ENCODE assay signal across 8 cellular contexts in genomic region chr14:69715725-69716482, GRCh38. TPM values are rescaled to one million over a fixed set of nuclear protein-coding genes. Genes with fewer than 3 reads are reported as not detected.
A peak's percentile ranks its signal among the peaks of the same experiment; 100 is the strongest.
DNase-seq lines count a peak whose midpoint lies in the region; ATAC-seq and TF ChIP-seq lines count a peak whose summit lies in the region.

No MANE protein-coding gene starts in this region.

- no TSS peak for BruUV-seq in A673 (replicated peaks; lab: Mats Ljungman, UMichigan)

- H3K4me1 Mint-ChIP-seq in T-helper 17 cell = peaks cover 41% of the 10 kb centered on the region
- H3K4me1 Mint-ChIP-seq in neural progenitor cell = peaks cover 61% of the 10 kb centered on the region

- CTCF ChIA-PET in A673 (lab: Charles Lee) = interaction anchor here (0.7 kb wide), 1 partner anchor 120 kb away, joined by 4 read pairs; no protein-coding TSS in a partner anchor

- H3K4me1 ChIP-seq in A673 (ENCODE audit: insufficient read depth, low read length, poor library complexity, severe bottlenecking) = peaks cover 62% of the 10 kb centered on the region
- H3K4me1 ChIP-seq in esophagus muscularis mucosa = peaks cover 62 to 83% (median 72%) of the 10 kb centered on the region in 4 donors
- peaks cover 61% of the 10 kb centered on the region for H3K4me1 ChIP-seq in neural progenitor cell

- TF ChIP-seq CTCF in A673 (conservative IDR thresholded peaks at IDR 0.05; ENCODE audit: low read depth, low read length) = no peak
- TF ChIP-seq CTCF in esophagus muscularis mucosa (IDR thresholded peaks at IDR 0.05) = no peak
- no peak for TF ChIP-seq CTCF in neural progenitor cell (IDR thresholded peaks at IDR 0.05)

- H3K27ac Mint-ChIP-seq in T-helper 17 cell (peak overlapping the region; percentile 89), neural progenitor cell (peak overlapping the region; percentile 15)

- 52% methylated on average over 13 of the region's 13 CpGs for WGBS in esophagus muscularis mucosa

- ATAC-seq in T-helper 17 cell = peak; percentile 4
- no peak for ATAC-seq in GM18520 (IDR thresholded peaks at IDR 0.05; ENCODE audit: unreplicated experiment)
- ATAC-seq in GM18505 (IDR thresholded peaks at IDR 0.05; ENCODE audit: unreplicated experiment) = no peak

- H3K27me3 ChIP-seq in A673 (replicated peaks; ENCODE audit: insufficient read depth, low read depth, low read length, poor library complexity) = no peaks in the 10 kb centered on the region
- no peaks in the 10 kb centered on the region for H3K27me3 ChIP-seq in esophagus muscularis mucosa
- no peaks in the 10 kb centered on the region for H3K27me3 ChIP-seq in neural progenitor cell

- no peak overlapping the region for H3K9ac ChIP-seq in neural progenitor cell

- H3K36me3 ChIP-seq in A673 (ENCODE audit: insufficient read depth, low read length, poor library complexity, severe bottlenecking) (no peaks in the 10 kb centered on the region), esophagus muscularis mucosa (peaks cover 0 to 37% (median 14%) of the 10 kb centered on the region in 4 donors), neural progenitor cell (no peaks in the 10 kb centered on the region)

- intact Hi-C loops in A673 (cut with micrococcal nuclease; ENCODE audit: unreplicated experiment) (no loop called here), esophagus muscularis mucosa (cut with DNase I) (no loop called here)

- no peaks in the 10 kb centered on the region for H3K9me3 ChIP-seq in A673 (ENCODE audit: low read depth, low read length, poor library complexity, severe bottlenecking)
- no peaks in the 10 kb centered on the region for H3K9me3 ChIP-seq in T-helper 17 cell (ENCODE audit: control insufficient read depth, low read length, poor library complexity, severe bottlenecking)
- H3K9me3 ChIP-seq in esophagus muscularis mucosa = no peaks in the 10 kb centered on the region
- H3K9me3 ChIP-seq in neural progenitor cell (ENCODE audit: low read depth) = no peaks in the 10 kb centered on the region

- DNase-seq in A673 (ENCODE audit: low spot score) (peak; percentile 55), HT-29 (ENCODE audit: low spot score) (peak; percentile 21), T-helper 17 cell (no peak), esophagus muscularis mucosa (ENCODE audit: extremely low spot score) (peak; percentile 96), neural progenitor cell (ENCODE audit: low spot score) (no peak), GM19240 (ENCODE audit: insufficient read length, low spot score) (no peak)

- H3K27me3 Mint-ChIP-seq in T-helper 17 cell (no peaks in the 10 kb centered on the region), neural progenitor cell (ENCODE audit: insufficient read depth, low read depth) (peaks cover 8% of the 10 kb centered on the region)

- no peaks in the 10 kb centered on the region for H4K20me1 ChIP-seq in neural progenitor cell (ENCODE audit: low read depth)

- POLR2A ChIA-PET in A673 (lab: Charles Lee; ENCODE audit: low non-redundant PET) = no interaction called here

- H3K27ac ChIP-seq in A673 (ENCODE audit: low read depth, low read length, poor library complexity, severe bottlenecking) = no peak overlapping the region
- H3K27ac ChIP-seq in esophagus muscularis mucosa (replicated peaks in 1 of 4) = peak overlapping the region; percentile 47 to 76 (median 64)
- no peak overlapping the region for H3K27ac ChIP-seq in neural progenitor cell

- H3K36me3 Mint-ChIP-seq in T-helper 17 cell (ENCODE audit: low read depth) (no peaks in the 10 kb centered on the region), neural progenitor cell (no peaks in the 10 kb centered on the region)

- no peak overlapping the region for H3K4me2 ChIP-seq in neural progenitor cell

- H3K4me3 Mint-ChIP-seq in T-helper 17 cell = peak overlapping the region; percentile 61
- H3K4me3 Mint-ChIP-seq in neural progenitor cell = no peak overlapping the region

- peaks cover 44% of the 10 kb centered on the region for H3F3A ChIP-seq in neural progenitor cell (ENCODE audit: low read depth)

- TF ChIP-seq POLR2A in esophagus muscularis mucosa (IDR thresholded peaks at IDR 0.05; ENCODE audit: low read depth) (no peak), GM18505 (IDR thresholded peaks at IDR 0.05; ENCODE audit: borderline replicate concordance, extremely low read depth, insufficient read depth, insufficient read length) (no peak)

- H3K4me3 ChIP-seq in A673 (ENCODE audit: low read depth, low read length, poor library complexity, severe bottlenecking) (no peak overlapping the region), esophagus muscularis mucosa (no peak overlapping the region), neural progenitor cell (no peak overlapping the region)

- no peaks in the 10 kb centered on the region for H3K9me3 Mint-ChIP-seq in neural progenitor cell

- no peaks in the 10 kb centered on the region for H3K79me2 ChIP-seq in neural progenitor cell (ENCODE audit: low read depth)

- TF ChIP-seq EP300 in esophagus muscularis mucosa (IDR thresholded peaks at IDR 0.05) = peak; percentile 11

- H2AFZ ChIP-seq in neural progenitor cell (replicated peaks) = no peak overlapping the region

RNA-seq across cellular contexts. Expression of gene SRSF5, which starts 51.0 kb away (rescaled TPM):
- total RNA-seq in A673 (2021) (324 and 338 TPM in 2 replicates), T-helper 17 cell (1,000 to 10,000 TPM; 1,334 to 1,459 TPM), esophagus muscularis mucosa (100 to 1,000 TPM; 185 to 291 (median 211) TPM), neural progenitor cell (ENCODE audit: low replicate concordance) (486 and 664 TPM in 2 replicates)
- 93.3 and 126 TPM in 2 replicates for total RNA-seq in HT-29 (2014; rRNA removed; shearing (Covaris generic))

Comparison
In these comparisons a context has a peak if more than half of its experiments do, and no peak if none do; other contexts are left out.
1. DNase-seq: peak in A673 (single experiment), HT-29 (single experiment) and esophagus muscularis mucosa (single experiment); none in T-helper 17 cell (0 of 3), neural progenitor cell (single experiment) and GM19240 (single experiment).
2. H3K27ac ChIP-seq: peak in esophagus muscularis mucosa (4 of 4); none in A673 (single experiment) and neural progenitor cell (single experiment).